ENCODE assay signal across 7 cellular contexts in the genomic region with DNA sequence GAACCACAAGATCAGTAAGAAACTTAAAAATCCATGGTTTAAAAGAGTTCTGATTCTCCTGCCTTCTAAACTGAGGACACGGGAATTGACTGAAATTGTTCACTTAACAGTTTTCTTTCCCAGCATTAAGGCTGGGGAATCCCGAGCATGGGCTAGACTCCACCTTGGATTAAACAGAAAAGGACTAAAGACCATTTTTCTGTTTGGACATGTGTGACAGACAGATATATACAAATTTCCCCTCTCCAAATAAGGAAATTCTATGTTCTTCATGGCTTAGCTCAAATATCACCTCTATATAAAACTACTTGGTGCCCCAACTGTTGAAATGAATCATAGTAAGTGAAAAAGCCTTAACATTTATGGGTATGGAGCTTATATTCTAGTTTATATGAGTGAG.
"Had no signal": no experiment of that assay in that cellular context is flagged by ENCODE, and none has a peak within 500 bp of the region (broad histone marks: within the 10 kb centered on the region; RNA-seq: fewer than 3 reads in every experiment).

No MANE protein-coding gene starts in this region.

- H3K27ac Mint-ChIP-seq: IgD-negative memory B cell had no signal

- ATAC-seq: K562 had no signal

- DNase-seq: IMR-90, KBM-7, KG1 had no signal

- H3K9me3 Mint-ChIP-seq: IgD-negative memory B cell had no signal

- H3K27ac ChIP-seq: HL-60 had no signal

- H3K4me3 ChIP-seq: K562 had no signal

- FAIRE-seq: HTR-8/SVneo, K562 had no signal

- H3K4me3 Mint-ChIP-seq: IgD-negative memory B cell had no signal

- H3K4me1 Mint-ChIP-seq: IgD-negative memory B cell had no signal
